32 cellular contexts compared by ENCODE assay signal in genomic region chr9:100911273-100911672, GRCh38.
DNase-seq lines count a peak whose midpoint lies in the region; ATAC-seq, FAIRE-seq and TF ChIP-seq lines count a peak whose summit lies in the region.
"Had no signal": no experiment of that assay in that cellular context is flagged by ENCODE, and none has a peak within 500 bp of the region (broad histone marks: within the 10 kb centered on the region; RNA-seq: fewer than 3 reads in every experiment).

No MANE protein-coding gene starts in this region.

- no peaks in the 10 kb centered on the region for H3K4me1 ChIP-seq in HepG2 (ENCODE audit: insufficient read depth, low read length)
- H3K4me1 ChIP-seq: colonic mucosa, left ventricle myocardium inferior, prostate gland, upper lobe of right lung had no signal

- BruUV-seq in HepG2 (replicated peaks; lab: Mats Ljungman, UMichigan) = no TSS peak

- no peak for TF ChIP-seq CTCF in HepG2 (CRISPR knock-in tag; IDR thresholded peaks at IDR 0.05)

- no peak overlapping the region for H3K4me3 ChIP-seq in HepG2 (replicated peaks in 1 of 3; ENCODE audit: insufficient read depth in 1 of 3, low read depth in 2 of 3, low read length in 3 of 3)
- H3K4me3 ChIP-seq: colonic mucosa, left ventricle myocardium inferior, PC-9, prostate gland, upper lobe of right lung had no signal

- no peaks in the 10 kb centered on the region for H3K36me3 ChIP-seq in HepG2 (replicated peaks in 1 of 2; ENCODE audit: control insufficient read depth in 1 of 2, insufficient read depth in 2 of 2, low read length in 2 of 2)
- H3K36me3 ChIP-seq: colonic mucosa, left ventricle myocardium inferior, prostate gland, upper lobe of right lung had no signal

- no peak overlapping the region for H3K27ac ChIP-seq in HepG2 (ENCODE audit: extremely low read length, insufficient read depth, low read length)
- H3K27ac ChIP-seq: colonic mucosa, left ventricle myocardium inferior, PC-9, prostate gland, upper lobe of right lung had no signal

- CTCF ChIA-PET in HepG2 (lab: Yijun Ruan, JAX; ENCODE audit: low intra/inter-chr PET ratio, low total read pairs) = no interaction called here

- no peak overlapping the region for H3K4me2 ChIP-seq in HepG2 (ENCODE audit: low read depth, low read length)
- H3K4me2 ChIP-seq: PC-9 had no signal

- no peak overlapping the region for H3K9ac ChIP-seq in HepG2 (ENCODE audit: insufficient read depth, low read depth, low read length)

- peak in 2 of 3 experiments; percentile 63 for DNase-seq in NCI-H1417 (lab: John Stamatoyannopoulos, UW)
- DNase-seq in NCI-H1417 treated with DMSO at 0.1 percent for 48 hours (lab: John Stamatoyannopoulos, UW) = no peak
- peak; percentile 39 to 44 for DNase-seq in NCI-H2081 (lab: John Stamatoyannopoulos, UW)
- DNase-seq in NCI-H524 treated with DMSO at 0.1 percent for 48 hours (lab: John Stamatoyannopoulos, UW) = peak; percentile 87
- DNase-seq in NCI-H1694 treated with DMSO at 0.1 percent for 48 hours (lab: John Stamatoyannopoulos, UW) = no peak
- DNase-seq in cerebellar nuclear complex (lab: John Stamatoyannopoulos, UW) = no peak
- no peak for DNase-seq in HepG2 (ENCODE audit: low spot score)
- DNase-seq: 8988T; activated CD4-positive, alpha-beta T cell treated with anti-CD3 and anti-CD28 coated beads for 36 hours; activated effector memory CD4-positive, alpha-beta T cell treated with anti-CD3 and anti-CD28 coated beads, Interleukin-2, amount 50 U/mL, for 16 hours; activated naive CD8-positive, alpha-beta T cell treated with anti-CD3 and anti-CD28 coated beads for 36 hours; activated T-cell treated with anti-CD3 and anti-CD28 coated beads, Interleukin-2, amount 50 U/mL, for 1 hour; aorta; CD4-positive, alpha-beta T cell; colonic mucosa; effector CD8-positive, alpha-beta T cell; islet precursor cell; left ventricle myocardium inferior; MM.1S; NCI-H226; PC-9; stimulated activated CD4-positive, alpha-beta T cell treated with anti-CD3 and anti-CD28 coated beads, Interleukin-12 subunit alpha, Interleukin-12 subunit beta, amount 100 ng/mL, for 4 hours; stimulated activated CD4-positive, alpha-beta T cell treated with anti-CD3 and anti-CD28 coated beads, Interleukin-4, amount 100 ng/mL, for 1 hour; upper lobe of right lung had no signal

- no peak for FAIRE-seq in HepG2 (lab: Jason Lieb, UNC)
- FAIRE-seq: D721Med, GM12892, H54 had no signal

- TF ChIP-seq POLR2A in HepG2 (IDR thresholded peaks at IDR 0.05; ENCODE audit: insufficient read depth in 1 of 2, low read depth in 2 of 2, low read length in 2 of 2) = no peak

- H3K79me2 ChIP-seq in HepG2 (ENCODE audit: insufficient read depth, low read length) = no peaks in the 10 kb centered on the region

- intact Hi-C loops in HepG2 (cut with micrococcal nuclease; ENCODE audit: unreplicated experiment) = no loop called here

- no peaks in the 10 kb centered on the region for H3K9me3 ChIP-seq in HepG2 (ENCODE audit: low read length)
- H3K9me3 ChIP-seq: colonic mucosa, left ventricle myocardium inferior, prostate gland, upper lobe of right lung had no signal

- in situ Hi-C loops in HepG2 (cut with HindIII; ENCODE audit: extremely low pct_ligation_motif_present, low pct_unique_long_range_greater_than_20kb) = no loop called here

- no peak overlapping the region for H2AFZ ChIP-seq in HepG2 (ENCODE audit: low read length)
- H2AFZ ChIP-seq: PC-9 had no signal

- H4K20me1 ChIP-seq in HepG2 (ENCODE audit: insufficient read depth, low read length) = no peaks in the 10 kb centered on the region

- no peak for TF ChIP-seq EP300 in HepG2 (IDR thresholded peaks at IDR 0.05; ENCODE audit: low read depth in 2 of 2, low read length in 2 of 2)
- TF ChIP-seq EP300 in HepG2 (CRISPR knock-in tag; IDR thresholded peaks at IDR 0.05; ENCODE audit: borderline replicate concordance) = no peak

- ATAC-seq in GM19324 (IDR thresholded peaks at IDR 0.05; ENCODE audit: low FRiP score, unreplicated experiment) (no peak), HepG2 (no peak)
- ATAC-seq: activated CD4-positive, alpha-beta T cell treated with anti-CD3 and anti-CD28 coated beads for 36 hours; Right ventricle myocardium inferior; sciatic nerve; stimulated activated effector memory CD8-positive, alpha-beta T cell treated with anti-CD3 and anti-CD28 coated beads, Interleukin-12 subunit alpha, Interleukin-12 subunit beta, amount 100 ng/mL, for 72 hours; upper lobe of right lung had no signal

- 2% methylated on average over 4 of the region's 5 CpGs for WGBS in HepG2 (ENCODE audit: low lambda C conversion rate)

- TF ChIP-seq RAD21 in HepG2 (CRISPR knock-in tag; IDR thresholded peaks at IDR 0.05) = no peak

- POLR2A ChIA-PET in HepG2 (lab: Yijun Ruan, JAX) = no interaction called here

- H3K27me3 ChIP-seq in HepG2 (ENCODE audit: control insufficient read depth in 1 of 2, insufficient read depth in 2 of 2, low read length in 2 of 2) = peaks cover 0 to 8% of the 10 kb centered on the region in 2 experiments; a peak in 1 of 5 replicates
- H3K27me3 ChIP-seq: colonic mucosa, upper lobe of right lung had no signal

TF ChIP-seq in HepG2, 621 proteins besides CTCF, POLR2A, EP300 and RAD21:
- no peak for TF ChIP-seq ZSCAN12 (CRISPR knock-in tag; IDR thresholded peaks at IDR 0.05)
- TF ChIP-seq GLI4 (CRISPR knock-in tag; IDR thresholded peaks at IDR 0.05; ENCODE audit: borderline replicate concordance) = no peak
- TF ChIP-seq REL (CRISPR knock-in tag; conservative IDR thresholded peaks at IDR 0.05) = no peak
- no peak for TF ChIP-seq ZNF234 (CRISPR knock-in tag; conservative IDR thresholded peaks at IDR 0.05)
- TF ChIP-seq NCOA2 (CRISPR knock-in tag; IDR thresholded peaks at IDR 0.05) = no peak
- TF ChIP-seq ZNF160 (CRISPR knock-in tag; IDR thresholded peaks at IDR 0.05) = no peak
- no peak for TF ChIP-seq ZNF281 (CRISPR knock-in tag; IDR thresholded peaks at IDR 0.05; ENCODE audit: borderline replicate concordance)
- no peak for TF ChIP-seq ZNF441 (CRISPR knock-in tag; IDR thresholded peaks at IDR 0.05; ENCODE audit: borderline replicate concordance)
- no peak for TF ChIP-seq ZNF567 (CRISPR knock-in tag; IDR thresholded peaks at IDR 0.05; ENCODE audit: borderline replicate concordance)
- no peak for TF ChIP-seq MYPOP (CRISPR knock-in tag; IDR thresholded peaks at IDR 0.05)
- no peak for TF ChIP-seq ZBTB3 (CRISPR knock-in tag; IDR thresholded peaks at IDR 0.05; ENCODE audit: borderline replicate concordance, low read depth)
- no peak for TF ChIP-seq ZNF468 (CRISPR knock-in tag; IDR thresholded peaks at IDR 0.05)
- TF ChIP-seq ZNF362 (CRISPR knock-in tag; IDR thresholded peaks at IDR 0.05; ENCODE audit: borderline replicate concordance) = no peak

Comparison
In these comparisons a context has a peak if more than half of its experiments do, and no peak if none do; other contexts are left out.
1. DNase-seq: peak in NCI-H1417 (2 of 3), NCI-H2081 (2 of 2) and NCI-H524 treated with DMSO at 0.1 percent for 48 hours (single experiment); none in NCI-H1417 treated with DMSO at 0.1 percent for 48 hours (single experiment), NCI-H1694 treated with DMSO at 0.1 percent for 48 hours (single experiment), cerebellar nuclear complex (0 of 2) and HepG2 (single experiment).